In the genomic region with DNA sequence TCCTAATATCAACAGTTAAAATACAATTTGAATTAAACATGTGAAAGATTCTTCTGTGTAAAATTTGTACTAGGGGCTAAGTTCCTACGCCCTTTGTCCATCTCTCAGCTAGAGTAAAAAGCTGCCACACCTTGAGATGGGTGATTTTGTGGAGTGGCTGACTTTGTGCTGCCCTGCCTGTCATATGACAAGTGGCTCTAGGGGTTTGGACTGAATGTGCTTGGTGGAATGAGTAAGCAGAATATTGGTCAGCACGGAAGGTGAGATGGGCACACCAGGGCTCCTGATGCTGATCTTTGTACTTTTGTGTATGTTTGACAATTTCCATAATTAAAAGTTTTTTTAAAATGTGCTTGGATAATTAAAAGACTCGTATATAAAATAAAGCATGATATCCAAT, we compare ENCODE assay signal across 1 cellular context.
TF ChIP-seq lines count a peak whose summit lies in the region.

No MANE protein-coding gene starts in this region.

TF ChIP-seq in GM23338, 12 proteins besides CTCF, POLR2A, EP300 and RAD21 (continued from another document):
- TF ChIP-seq, protein P1, sequence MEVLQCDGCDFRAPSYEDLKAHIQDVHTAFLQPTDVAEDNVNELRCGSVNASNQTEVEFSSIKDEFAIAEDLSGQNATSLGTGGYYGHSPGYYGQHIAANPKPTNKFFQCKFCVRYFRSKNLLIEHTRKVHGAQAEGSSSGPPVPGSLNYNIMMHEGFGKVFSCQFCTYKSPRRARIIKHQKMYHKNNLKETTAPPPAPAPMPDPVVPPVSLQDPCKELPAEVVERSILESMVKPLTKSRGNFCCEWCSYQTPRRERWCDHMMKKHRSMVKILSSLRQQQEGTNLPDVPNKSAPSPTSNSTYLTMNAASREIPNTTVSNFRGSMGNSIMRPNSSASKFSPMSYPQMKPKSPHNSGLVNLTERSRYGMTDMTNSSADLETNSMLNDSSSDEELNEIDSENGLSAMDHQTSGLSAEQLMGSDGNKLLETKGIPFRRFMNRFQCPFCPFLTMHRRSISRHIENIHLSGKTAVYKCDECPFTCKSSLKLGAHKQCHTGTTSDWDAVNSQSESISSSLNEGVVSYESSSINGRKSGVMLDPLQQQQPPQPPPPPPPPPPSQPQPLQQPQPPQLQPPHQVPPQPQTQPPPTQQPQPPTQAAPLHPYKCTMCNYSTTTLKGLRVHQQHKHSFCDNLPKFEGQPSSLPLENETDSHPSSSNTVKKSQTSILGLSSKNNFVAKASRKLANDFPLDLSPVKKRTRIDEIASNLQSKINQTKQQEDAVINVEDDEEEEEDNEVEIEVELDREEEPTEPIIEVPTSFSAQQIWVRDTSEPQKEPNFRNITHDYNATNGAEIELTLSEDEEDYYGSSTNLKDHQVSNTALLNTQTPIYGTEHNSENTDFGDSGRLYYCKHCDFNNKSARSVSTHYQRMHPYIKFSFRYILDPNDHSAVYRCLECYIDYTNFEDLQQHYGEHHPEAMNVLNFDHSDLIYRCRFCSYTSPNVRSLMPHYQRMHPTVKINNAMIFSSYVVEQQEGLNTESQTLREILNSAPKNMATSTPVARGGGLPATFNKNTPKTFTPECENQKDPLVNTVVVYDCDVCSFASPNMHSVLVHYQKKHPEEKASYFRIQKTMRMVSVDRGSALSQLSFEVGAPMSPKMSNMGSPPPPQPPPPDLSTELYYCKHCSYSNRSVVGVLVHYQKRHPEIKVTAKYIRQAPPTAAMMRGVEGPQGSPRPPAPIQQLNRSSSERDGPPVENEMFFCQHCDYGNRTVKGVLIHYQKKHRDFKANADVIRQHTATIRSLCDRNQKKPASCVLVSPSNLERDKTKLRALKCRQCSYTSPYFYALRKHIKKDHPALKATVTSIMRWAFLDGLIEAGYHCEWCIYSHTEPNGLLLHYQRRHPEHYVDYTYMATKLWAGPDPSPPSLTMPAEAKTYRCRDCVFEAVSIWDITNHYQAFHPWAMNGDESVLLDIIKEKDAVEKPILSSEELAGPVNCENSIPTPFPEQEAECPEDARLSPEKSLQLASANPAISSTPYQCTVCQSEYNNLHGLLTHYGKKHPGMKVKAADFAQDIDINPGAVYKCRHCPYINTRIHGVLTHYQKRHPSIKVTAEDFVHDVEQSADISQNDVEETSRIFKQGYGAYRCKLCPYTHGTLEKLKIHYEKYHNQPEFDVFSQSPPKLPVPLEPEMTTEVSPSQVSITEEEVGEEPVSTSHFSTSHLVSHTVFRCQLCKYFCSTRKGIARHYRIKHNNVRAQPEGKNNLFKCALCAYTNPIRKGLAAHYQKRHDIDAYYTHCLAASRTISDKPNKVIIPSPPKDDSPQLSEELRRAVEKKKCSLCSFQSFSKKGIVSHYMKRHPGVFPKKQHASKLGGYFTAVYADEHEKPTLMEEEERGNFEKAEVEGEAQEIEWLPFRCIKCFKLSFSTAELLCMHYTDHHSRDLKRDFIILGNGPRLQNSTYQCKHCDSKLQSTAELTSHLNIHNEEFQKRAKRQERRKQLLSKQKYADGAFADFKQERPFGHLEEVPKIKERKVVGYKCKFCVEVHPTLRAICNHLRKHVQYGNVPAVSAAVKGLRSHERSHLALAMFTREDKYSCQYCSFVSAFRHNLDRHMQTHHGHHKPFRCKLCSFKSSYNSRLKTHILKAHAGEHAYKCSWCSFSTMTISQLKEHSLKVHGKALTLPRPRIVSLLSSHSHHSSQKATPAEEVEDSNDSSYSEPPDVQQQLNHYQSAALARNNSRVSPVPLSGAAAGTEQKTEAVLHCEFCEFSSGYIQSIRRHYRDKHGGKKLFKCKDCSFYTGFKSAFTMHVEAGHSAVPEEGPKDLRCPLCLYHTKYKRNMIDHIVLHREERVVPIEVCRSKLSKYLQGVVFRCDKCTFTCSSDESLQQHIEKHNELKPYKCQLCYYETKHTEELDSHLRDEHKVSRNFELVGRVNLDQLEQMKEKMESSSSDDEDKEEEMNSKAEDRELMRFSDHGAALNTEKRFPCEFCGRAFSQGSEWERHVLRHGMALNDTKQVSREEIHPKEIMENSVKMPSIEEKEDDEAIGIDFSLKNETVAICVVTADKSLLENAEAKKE (CRISPR knock-in tag; IDR thresholded peaks at IDR 0.05): no peak
- TF ChIP-seq ZNF331 (CRISPR knock-in tag; IDR thresholded peaks at IDR 0.05; ENCODE audit: low read depth): no peak
- TF ChIP-seq EZH2 (IDR thresholded peaks at IDR 0.05; ENCODE audit: low read depth, unreplicated experiment): no peak
- no peak for TF ChIP-seq NANOG (IDR thresholded peaks at IDR 0.05; ENCODE audit: borderline replicate concordance)
- TF ChIP-seq, protein P2, sequence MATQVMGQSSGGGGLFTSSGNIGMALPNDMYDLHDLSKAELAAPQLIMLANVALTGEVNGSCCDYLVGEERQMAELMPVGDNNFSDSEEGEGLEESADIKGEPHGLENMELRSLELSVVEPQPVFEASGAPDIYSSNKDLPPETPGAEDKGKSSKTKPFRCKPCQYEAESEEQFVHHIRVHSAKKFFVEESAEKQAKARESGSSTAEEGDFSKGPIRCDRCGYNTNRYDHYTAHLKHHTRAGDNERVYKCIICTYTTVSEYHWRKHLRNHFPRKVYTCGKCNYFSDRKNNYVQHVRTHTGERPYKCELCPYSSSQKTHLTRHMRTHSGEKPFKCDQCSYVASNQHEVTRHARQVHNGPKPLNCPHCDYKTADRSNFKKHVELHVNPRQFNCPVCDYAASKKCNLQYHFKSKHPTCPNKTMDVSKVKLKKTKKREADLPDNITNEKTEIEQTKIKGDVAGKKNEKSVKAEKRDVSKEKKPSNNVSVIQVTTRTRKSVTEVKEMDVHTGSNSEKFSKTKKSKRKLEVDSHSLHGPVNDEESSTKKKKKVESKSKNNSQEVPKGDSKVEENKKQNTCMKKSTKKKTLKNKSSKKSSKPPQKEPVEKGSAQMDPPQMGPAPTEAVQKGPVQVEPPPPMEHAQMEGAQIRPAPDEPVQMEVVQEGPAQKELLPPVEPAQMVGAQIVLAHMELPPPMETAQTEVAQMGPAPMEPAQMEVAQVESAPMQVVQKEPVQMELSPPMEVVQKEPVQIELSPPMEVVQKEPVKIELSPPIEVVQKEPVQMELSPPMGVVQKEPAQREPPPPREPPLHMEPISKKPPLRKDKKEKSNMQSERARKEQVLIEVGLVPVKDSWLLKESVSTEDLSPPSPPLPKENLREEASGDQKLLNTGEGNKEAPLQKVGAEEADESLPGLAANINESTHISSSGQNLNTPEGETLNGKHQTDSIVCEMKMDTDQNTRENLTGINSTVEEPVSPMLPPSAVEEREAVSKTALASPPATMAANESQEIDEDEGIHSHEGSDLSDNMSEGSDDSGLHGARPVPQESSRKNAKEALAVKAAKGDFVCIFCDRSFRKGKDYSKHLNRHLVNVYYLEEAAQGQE (IDR thresholded peaks at IDR 0.05; ENCODE audit: unreplicated experiment): no peak
- no peak for TF ChIP-seq ZNF114 (CRISPR knock-in tag; IDR thresholded peaks at IDR 0.05)
